Comparison of ENCODE assay signal across 8 cellular contexts in the genomic region with DNA sequence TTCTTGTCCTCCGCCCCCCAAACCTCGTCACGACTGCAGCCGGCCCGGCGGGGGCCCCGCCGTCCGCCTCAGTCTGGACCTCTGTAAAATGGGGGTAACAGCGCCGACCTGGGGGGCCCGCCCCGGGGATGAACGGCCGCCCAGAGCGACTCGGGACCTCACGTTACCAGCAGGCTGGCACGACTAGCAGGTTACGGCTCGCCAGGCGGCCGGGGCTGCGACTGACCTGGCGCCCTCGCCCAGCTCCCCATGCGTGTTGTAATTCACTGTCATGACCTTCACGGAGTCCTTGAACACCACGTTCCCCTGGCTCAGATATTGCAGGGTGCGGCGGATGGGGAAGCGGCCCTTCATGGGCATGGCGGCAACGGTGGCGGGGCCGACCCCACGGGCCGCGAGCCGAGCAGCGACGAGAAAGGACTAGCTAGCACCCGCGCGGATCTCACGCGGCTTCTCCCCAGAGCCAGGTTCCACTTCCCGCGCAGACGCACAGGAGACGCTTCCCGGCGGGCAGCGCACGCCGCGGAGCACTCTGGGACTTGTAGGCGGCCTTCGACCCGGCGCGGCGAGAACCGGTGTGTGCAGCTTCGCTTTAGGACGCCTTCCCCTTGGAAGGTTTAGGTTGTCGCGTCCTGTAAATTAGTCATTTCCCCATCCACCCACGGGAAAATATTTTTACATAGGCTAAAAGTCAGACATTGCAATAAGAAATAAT. TPM values are rescaled to one million over a fixed set of nuclear protein-coding genes. Genes with fewer than 3 reads are reported as not detected.
DNase-seq lines count a peak whose midpoint lies in the region; ATAC-seq, FAIRE-seq and TF ChIP-seq lines count a peak whose summit lies in the region.

Gene MRPS25, minus strand, starts transcription at position 481 of the 715 bp plus-strand sequence. Its CDS starts 121 bp downstream, at position 360.

- DNase-seq in NCI-H2029 (lab: John Stamatoyannopoulos, UW), result peak; percentile 95
- DNase-seq in T-helper 22 cell (ENCODE audit: low read depth), result peak; percentile 81
- DNase-seq in astrocyte (ENCODE audit: low read depth), result peak; percentile 83
- peak; percentile 96 for DNase-seq in hepatocyte (ENCODE audit: low spot score)
- DNase-seq in renal cortical epithelial cell (ENCODE audit: low read depth), result peak; percentile 83
- DNase-seq in aorta, result peak; percentile 95 to 97

- no peaks in the 10 kb centered on the region for H3K36me3 ChIP-seq in astrocyte (ENCODE audit: insufficient read depth, low read length)
- H3K36me3 ChIP-seq in hepatocyte (replicated peaks; ENCODE audit: insufficient read depth, low read depth), result no peaks in the 10 kb centered on the region
- no peaks in the 10 kb centered on the region for H3K36me3 ChIP-seq in aorta (ENCODE audit: control insufficient read depth in 1 of 2, insufficient read depth in 2 of 2, low read length in 1 of 2)

- H4K20me1 ChIP-seq in astrocyte (ENCODE audit: insufficient read depth, low read length) (peaks cover 16% of the 10 kb centered on the region), hepatocyte (ENCODE audit: insufficient read depth, poor library complexity, severe bottlenecking) (no peaks in the 10 kb centered on the region)

- intact Hi-C loops in aorta (cut with DNase I), result no loop called here

- H3K27ac ChIP-seq in astrocyte (ENCODE audit: low read depth, low read length) (peak within 1 kb of the TSS; percentile 79), hepatocyte (peak within 1 kb of the TSS; percentile 88), aorta (ENCODE audit: low read depth in 1 of 2, low read length in 2 of 2) (no peak within 1 kb of the TSS)

- peaks cover 9% of the 10 kb centered on the region for H3K4me1 Mint-ChIP-seq in astrocyte (ENCODE audit: low read depth, unreplicated experiment)

- H2AFZ ChIP-seq in astrocyte (ENCODE audit: low read depth, low read length) (peak within 1 kb of the TSS; percentile 86), hepatocyte (peak within 1 kb of the TSS; percentile 87)

- H3K4me3 ChIP-seq in astrocyte (ENCODE audit: insufficient read depth, low read depth, low read length) (peak within 1 kb of the TSS; percentile 98), hepatocyte (peak within 1 kb of the TSS; percentile 82), aorta (ENCODE audit: low read length in 2 of 2) (peak within 1 kb of the TSS; percentile 44 to 62)

- H3K9ac ChIP-seq in astrocyte (ENCODE audit: low read length), result peak within 1 kb of the TSS; percentile 98

- H3K9me2 ChIP-seq in hepatocyte (replicated peaks; ENCODE audit: insufficient read depth), result no peaks in the 10 kb centered on the region

- no peaks in the 10 kb centered on the region for H3K27me3 Mint-ChIP-seq in astrocyte (ENCODE audit: low read depth, unreplicated experiment)

- peak within 1 kb of the TSS; percentile 93 for H3K27ac Mint-ChIP-seq in astrocyte (ENCODE audit: unreplicated experiment)

- H3K9me3 Mint-ChIP-seq in astrocyte (ENCODE audit: unreplicated experiment), result no peaks in the 10 kb centered on the region

- peak within 1 kb of the TSS; percentile 95 for H3K4me3 Mint-ChIP-seq in astrocyte (ENCODE audit: unreplicated experiment)

- H3K36me3 Mint-ChIP-seq in astrocyte (ENCODE audit: low read depth, unreplicated experiment), result no peaks in the 10 kb centered on the region

- ATAC-seq in GM18508 (IDR thresholded peaks at IDR 0.05; ENCODE audit: insufficient read depth, unreplicated experiment) (peak; percentile 79), HG02981 (IDR thresholded peaks at IDR 0.05; ENCODE audit: unreplicated experiment) (peak; percentile 97), aorta (ENCODE audit: low FRiP score) (peak; percentile 98)

- peaks cover 23% of the 10 kb centered on the region for H3K79me2 ChIP-seq in astrocyte (ENCODE audit: insufficient read depth, low read length)
- H3K79me2 ChIP-seq in hepatocyte, result peaks cover 30% of the 10 kb centered on the region

- H3K27me3 ChIP-seq in astrocyte (ENCODE audit: insufficient read depth, low read length) (no peaks in the 10 kb centered on the region), hepatocyte (no peaks in the 10 kb centered on the region), aorta (ENCODE audit: control insufficient read depth in 1 of 2, insufficient read depth in 2 of 2, low read length in 1 of 2) (no peaks in the 10 kb centered on the region)

- under 1% methylated on average over 69 of the region's 69 CpGs for WGBS in hepatocyte (ENCODE audit: low lambda C conversion rate, missing lambda C conversion rate)
- 0% methylated on average over 68 to 69 of the region's 69 CpGs for WGBS in aorta, 2 donors

- TF ChIP-seq CTCF in astrocyte (IDR thresholded peaks at IDR 0.05; ENCODE audit: insufficient read depth, low read depth, low read length) (no peak), hepatocyte (IDR thresholded peaks at IDR 0.05; ENCODE audit: poor library complexity) (no peak)

- FAIRE-seq in astrocyte (lab: Jason Lieb, UNC), result no peak

- H3K9me3 ChIP-seq in astrocyte (ENCODE audit: insufficient read depth, low read depth, low read length) (no peaks in the 10 kb centered on the region), hepatocyte (ENCODE audit: low read depth) (no peaks in the 10 kb centered on the region), aorta (ENCODE audit: control insufficient read depth, low read length) (no peaks in the 10 kb centered on the region)

- H3K4me2 ChIP-seq in astrocyte (ENCODE audit: low read length) (peak within 1 kb of the TSS; percentile 97), hepatocyte (peak within 1 kb of the TSS; percentile 100)

- H3K4me1 ChIP-seq in astrocyte (ENCODE audit: insufficient read depth, low read length) (peaks cover 8% of the 10 kb centered on the region), hepatocyte (ENCODE audit: insufficient read depth) (peaks cover 12% of the 10 kb centered on the region), aorta (ENCODE audit: control insufficient read depth in 1 of 2, insufficient read depth in 2 of 2, low read length in 2 of 2) (peaks cover 0 to 4% of the 10 kb centered on the region in 2 donors)

RNA-seq across cellular contexts. Expression of gene MRPS25, which starts in this region (rescaled TPM):
- 32.9 and 38.9 TPM in 2 replicates for total RNA-seq in astrocyte
- total RNA-seq in hepatocyte, result 25.6 and 30.9 TPM in 2 replicates
- polyA plus RNA-seq in hepatocyte, result 59.9 and 75.5 TPM in 2 replicates
- 13.2 and 31.0 TPM in 2 replicates for total RNA-seq in renal cortical epithelial cell
- 10 to 100 TPM; 27.5 to 37.6 TPM for total RNA-seq in aorta
- polyA plus RNA-seq in aorta, result 10 to 100 TPM; 10.8 to 31.8 TPM

Comparison
In these comparisons a context has a peak if more than half of its experiments do, and no peak if none do; other contexts are left out.
1. H3K27ac ChIP-seq: peak in astrocyte (single experiment) and hepatocyte (single experiment); none in aorta (0 of 2).
2. Peak in every context shown above with its lines, with median percentiles within 50 percentile points of each other: ATAC-seq, DNase-seq and H3K4me3 ChIP-seq.